In the genomic region with DNA sequence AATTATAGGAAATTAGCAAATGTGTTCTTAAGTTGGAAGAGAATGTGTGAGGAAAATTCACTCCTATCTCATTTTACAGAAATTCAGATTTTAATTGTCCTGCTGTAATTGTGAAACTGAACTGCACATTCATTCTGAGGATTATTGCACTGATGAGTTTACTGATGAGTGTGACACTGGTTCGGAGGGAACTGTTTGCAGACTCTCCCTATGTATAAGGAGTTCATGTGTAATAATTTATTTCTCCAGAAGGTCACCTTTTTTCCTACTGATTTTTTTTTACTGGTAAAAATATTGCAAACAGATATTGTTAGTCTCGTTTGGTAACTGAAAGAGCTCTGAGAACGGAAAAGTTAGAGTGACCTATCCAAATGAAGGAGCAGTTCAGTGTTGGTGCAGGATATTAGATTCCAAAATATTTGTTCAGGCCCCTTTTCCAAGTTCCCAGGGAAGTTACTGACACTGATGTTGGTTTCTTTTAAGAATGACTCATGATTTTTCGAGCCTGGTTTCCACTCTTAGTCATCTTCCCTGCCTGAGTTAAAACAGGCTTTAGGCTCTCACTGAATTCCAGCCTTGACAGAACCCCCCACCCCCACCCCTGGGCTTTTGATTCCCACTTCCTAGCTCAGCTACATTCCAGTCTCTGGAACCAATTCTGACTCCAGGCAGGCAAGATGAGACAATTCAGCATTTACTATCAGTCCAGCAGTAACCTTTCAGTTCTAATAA, we compare ENCODE assay signal across 8 cellular contexts. TPM values are rescaled to one million over a fixed set of nuclear protein-coding genes. Genes with fewer than 3 reads are reported as not detected.
DNase-seq lines count a peak whose midpoint lies in the region; ATAC-seq, FAIRE-seq and TF ChIP-seq lines count a peak whose summit lies in the region.

No MANE protein-coding gene starts in this region.

- DNase-seq in AG08395 (ENCODE audit: low spot score), result peak; percentile 95
- peak; percentile 94 for DNase-seq in RWPE1 (ENCODE audit: low spot score)
- peak; percentile 98 for DNase-seq in endothelial cell of umbilical vein (ENCODE audit: low read depth, low spot score)
- DNase-seq in mucosa of descending colon, result no peak
- DNase-seq in DMS79 treated with DMSO at 0.1 percent for 48 hours (lab: John Stamatoyannopoulos, UW), result no peak
- DNase-seq in activated CD8-positive, alpha-beta memory T cell treated with anti-CD3 and anti-CD28 coated beads, Interleukin-2, amount 50 U/mL, for 4 hours, result no peak

- peak overlapping the region; percentile 84 for H3K9ac ChIP-seq in endothelial cell of umbilical vein (replicated peaks; ENCODE audit: extremely low read depth, insufficient read depth, low read length)

- TF ChIP-seq POLR2A in endothelial cell of umbilical vein (IDR thresholded peaks at IDR 0.05; ENCODE audit: low read depth, low read length), result peak; percentile 34

- H3K4me3 ChIP-seq in endothelial cell of umbilical vein (replicated peaks in 1 of 3; ENCODE audit: insufficient read depth in 1 of 3, low read depth in 1 of 3, low read length in 3 of 3) (peak overlapping the region in 1 of 3 experiments; percentile 20), mucosa of descending colon (no peak overlapping the region)

- H2AFZ ChIP-seq in endothelial cell of umbilical vein (ENCODE audit: low read depth, low read length), result no peak overlapping the region

- peak; percentile 35 for ATAC-seq in GM21447 (IDR thresholded peaks at IDR 0.05; ENCODE audit: unreplicated experiment)
- ATAC-seq in mucosa of descending colon, result peak; percentile 59
- no peak for ATAC-seq in HG02678 (IDR thresholded peaks at IDR 0.05; ENCODE audit: unreplicated experiment)

- TF ChIP-seq CTCF in RWPE1 (conservative IDR thresholded peaks at IDR 0.05; ENCODE audit: low read depth) (no peak), endothelial cell of umbilical vein (IDR thresholded peaks at IDR 0.05; ENCODE audit: extremely low read depth in 1 of 2, insufficient read depth in 1 of 2, low read depth in 1 of 2, low read length in 2 of 2) (no peak), mucosa of descending colon (IDR thresholded peaks at IDR 0.05) (no peak)

- dilution Hi-C loops in endothelial cell of umbilical vein (cut with MboI; ENCODE audit: extremely low pct_ligation_motif_present, low sequenced_read_pairs), result no loop called here

- H3K79me2 ChIP-seq in endothelial cell of umbilical vein (ENCODE audit: control insufficient read depth, insufficient read depth, low read length), result peaks cover 37% of the 10 kb centered on the region

- POLR2A ChIA-PET in RWPE1 (lab: Yijun Ruan, JAX; ENCODE audit: low non-redundant PET) (interaction anchor here (0.6 kb wide), 1 partner anchor 44 kb away, joined by 8 read pairs; no protein-coding TSS in a partner anchor), endothelial cell of umbilical vein (lab: Charles Lee) (interaction anchor here (0.6 to 1.1 kb wide), 3 partner anchors 19 to 40 kb away, joined by 3 to 6 read pairs (median 3); a partner anchor contains a TSS)

- H3K4me1 ChIP-seq in endothelial cell of umbilical vein (ENCODE audit: control insufficient read depth, extremely low read depth, insufficient read depth, low read length), result peaks cover 52% of the 10 kb centered on the region
- no peaks in the 10 kb centered on the region for H3K4me1 ChIP-seq in mucosa of descending colon (ENCODE audit: low read depth)

- no peaks in the 10 kb centered on the region for H4K20me1 ChIP-seq in endothelial cell of umbilical vein (replicated peaks; ENCODE audit: control insufficient read depth, extremely low read depth, insufficient read depth, low read length)

- FAIRE-seq in endothelial cell of umbilical vein (lab: Jason Lieb, UNC), result peak; percentile 90

- no peaks in the 10 kb centered on the region for H3K27me3 ChIP-seq in endothelial cell of umbilical vein (ENCODE audit: control insufficient read depth in 2 of 2, insufficient read depth in 2 of 2, low read length in 2 of 2)

- peak overlapping the region; percentile 43 for H3K4me2 ChIP-seq in endothelial cell of umbilical vein (ENCODE audit: insufficient read depth, low read length)

- intact Hi-C loops in endothelial cell of umbilical vein (cut with micrococcal nuclease) (loop anchor here (1.0 to 2.0 kb wide), 5 partner anchors 18 to 495 kb away; a partner anchor contains a TSS), mucosa of descending colon (cut with DNase I, micrococcal nuclease) (no loop called here)

- H3K9me1 ChIP-seq in endothelial cell of umbilical vein (replicated peaks; ENCODE audit: control insufficient read depth, extremely low read depth, insufficient read depth, low read length), result no peaks in the 10 kb centered on the region

- peak overlapping the region; percentile 83 for H3K27ac ChIP-seq in RWPE1
- H3K27ac ChIP-seq in endothelial cell of umbilical vein (ENCODE audit: insufficient read depth, low read depth, low read length), result peak overlapping the region; percentile 100

- no peaks in the 10 kb centered on the region for H3K36me3 ChIP-seq in endothelial cell of umbilical vein (ENCODE audit: control insufficient read depth in 2 of 2, extremely low read depth in 1 of 2, insufficient read depth in 2 of 2, low read length in 2 of 2)
- no peaks in the 10 kb centered on the region for H3K36me3 ChIP-seq in mucosa of descending colon (ENCODE audit: low read depth)

- H3K9me3 ChIP-seq in endothelial cell of umbilical vein (replicated peaks; ENCODE audit: control insufficient read depth, insufficient read depth, low read length) (no peaks in the 10 kb centered on the region), mucosa of descending colon (no peaks in the 10 kb centered on the region)

- CTCF ChIA-PET in RWPE1 (lab: Yijun Ruan, JAX), result interaction anchor here (0.7 kb wide), 1 partner anchor 1448 kb away, joined by 3 read pairs; no protein-coding TSS in a partner anchor
- CTCF ChIA-PET in endothelial cell of umbilical vein (lab: Charles Lee), result interaction anchor here (0.7 to 4.5 kb wide), 12 partner anchors 10 to 154 kb away, joined by 3 to 44 read pairs (median 4); a partner anchor contains a TSS

- BruUV-seq in endothelial cell of umbilical vein (replicated peaks; lab: Mats Ljungman, UMichigan), result TSS peak; percentile 41

TF ChIP-seq in endothelial cell of umbilical vein, 7 proteins besides CTCF, POLR2A, EP300 and RAD21:
- TF ChIP-seq FOS (IDR thresholded peaks at IDR 0.05; ENCODE audit: borderline replicate concordance, insufficient read depth, low read length) (peak; percentile 97), JUN (IDR thresholded peaks at IDR 0.05; ENCODE audit: borderline replicate concordance, insufficient read depth, insufficient read length, low read depth) (peak; percentile 98), POLR2AphosphoS5 (IDR thresholded peaks at IDR 0.05; ENCODE audit: insufficient read depth, low read depth, low read length) (peak; percentile 81), MYC (IDR thresholded peaks at IDR 0.05; ENCODE audit: low read depth, low read length) (no peak)
TF ChIP-seq in endothelial cell of umbilical vein: peak in this region for 3.

RNA-seq across cellular contexts. Expression of a gene that starts 18.4 kb away (rescaled TPM):
- total RNA-seq in endothelial cell of umbilical vein (67.6 and 70.1 TPM in 2 replicates), mucosa of descending colon (10 to 100 TPM in 2 of 3 donors, 1 to 10 TPM in 1; 7.8 to 65.8 (median 15.2) TPM)
- polyA plus RNA-seq in endothelial cell of umbilical vein, result 18.7 and 21.3 TPM in 2 replicates
- polyA plus RNA-seq in endothelial cell of umbilical vein (2011; cell fraction: cytosol; rRNA removed), result 22.5 and 24.0 TPM in 2 replicates
- 27.7 and 28.1 TPM in 2 replicates for polyA plus RNA-seq in endothelial cell of umbilical vein (2011; cell fraction: nucleus; rRNA removed)
- polyA plus RNA-seq in endothelial cell of umbilical vein (2012), result 53.7 and 65.5 TPM in 2 replicates
- 60.4 and 63.6 TPM in 2 replicates for polyA minus RNA-seq in endothelial cell of umbilical vein
- 16.9 TPM for polyA minus RNA-seq in endothelial cell of umbilical vein (2011; cell fraction: cytosol; rRNA and poly(A)+ RNA removed)
- polyA minus RNA-seq in endothelial cell of umbilical vein (2011; cell fraction: nucleus; rRNA and poly(A)+ RNA removed), result 60.5 and 81.8 TPM in 2 replicates

Comparison
In these comparisons a context has a peak if more than half of its experiments do, and no peak if none do; other contexts are left out.
1. DNase-seq: peak in AG08395 (single experiment), RWPE1 (single experiment) and endothelial cell of umbilical vein (single experiment); none in mucosa of descending colon (0 of 3), DMS79 treated with DMSO at 0.1 percent for 48 hours (single experiment) and activated CD8-positive, alpha-beta memory T cell treated with anti-CD3 and anti-CD28 coated beads, Interleukin-2, amount 50 U/mL, for 4 hours (single experiment).